Comparison of ENCODE assay signal across 19 cellular contexts in the genomic region with DNA sequence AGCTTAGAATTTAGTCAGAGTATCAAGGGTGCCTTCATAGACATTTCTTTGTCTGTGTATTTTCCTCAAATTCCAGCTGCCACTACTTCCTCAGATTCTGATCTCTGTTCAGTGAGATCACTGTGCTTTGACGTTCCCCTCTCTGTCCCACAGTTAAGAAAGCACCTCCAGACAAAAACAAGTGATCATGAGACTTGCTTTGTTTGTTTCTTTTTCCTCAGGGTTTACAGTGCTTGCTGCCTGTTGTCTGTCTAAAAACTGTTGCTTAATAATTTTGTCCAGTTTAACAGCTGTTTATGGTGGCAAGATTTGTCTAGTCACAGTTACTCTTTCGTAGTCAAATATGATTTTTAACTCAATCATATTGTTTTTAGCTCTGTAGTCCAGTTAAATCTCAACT. TPM values are rescaled to one million over a fixed set of nuclear protein-coding genes. Genes with fewer than 3 reads are reported as not detected.
DNase-seq lines count a peak whose midpoint lies in the region; ATAC-seq lines count a peak whose summit lies in the region.
"Had no signal": no experiment of that assay in that cellular context is flagged by ENCODE, and none has a peak within 500 bp of the region (broad histone marks: within the 10 kb centered on the region; RNA-seq: fewer than 3 reads in every experiment).

No MANE protein-coding gene starts in this region.

- intact Hi-C loops in activated T-helper 1 cell treated with anti-CD3 and anti-CD28 coated beads, Interleukin-12 subunit alpha, Interleukin-12 subunit beta, Interleukin-2, Interleukin-4 antibody, amounts not matched to agents 30 ng/mL and 10 ng/mL and 1 ng/mL, durations not matched to agents 14 hours and 24 hours and 36 hours (cut with micrococcal nuclease) = no loop called here

- no peaks in the 10 kb centered on the region for H3K27me3 Mint-ChIP-seq in T-helper 17 cell
- H3K27me3 Mint-ChIP-seq in activated T-helper 1 cell treated with anti-CD3 and anti-CD28 coated beads, Interleukin-12 subunit alpha, Interleukin-12 subunit beta, Interleukin-2, Interleukin-4 antibody, amounts not matched to agents 30 ng/mL and 10 ng/mL and 1 ng/mL, durations not matched to agents 14 hours and 24 hours and 36 hours (ENCODE audit: insufficient read depth) = no peaks in the 10 kb centered on the region
- H3K27me3 Mint-ChIP-seq: activated CD4-positive, alpha-beta T cell treated with anti-CD3 and anti-CD28 coated beads, Interleukin-2, amount 10 ng/mL, durations not matched to agents 24 days and 14 days; stimulated activated naive B cell treated with anti-CD40 and anti-IgM and Interleukin-4, amounts not matched to agents 10 μg/mL and 1 μg/mL and 100 μg/mL, for 72 hours had no signal

- H3K4me3 Mint-ChIP-seq in T-helper 17 cell = no peak overlapping the region
- no peak overlapping the region for H3K4me3 Mint-ChIP-seq in activated T-helper 1 cell treated with anti-CD3 and anti-CD28 coated beads, Interleukin-12 subunit alpha, Interleukin-12 subunit beta, Interleukin-2, Interleukin-4 antibody, amounts not matched to agents 30 ng/mL and 10 ng/mL and 1 ng/mL, durations not matched to agents 14 hours and 24 hours and 36 hours
- H3K4me3 Mint-ChIP-seq: activated CD4-positive, alpha-beta T cell treated with anti-CD3 and anti-CD28 coated beads, Interleukin-2, amount 10 ng/mL, durations not matched to agents 24 days and 14 days; stimulated activated naive B cell treated with anti-CD40 and anti-IgM and Interleukin-4, amounts not matched to agents 10 μg/mL and 1 μg/mL and 100 μg/mL, for 72 hours had no signal

- H3K9me3 ChIP-seq in T-helper 17 cell (ENCODE audit: control insufficient read depth, low read length, poor library complexity, severe bottlenecking) = no peaks in the 10 kb centered on the region
- H3K9me3 ChIP-seq: prostate gland had no signal

- H3K4me1 Mint-ChIP-seq in T-helper 17 cell = peaks cover 23% of the 10 kb centered on the region
- H3K4me1 Mint-ChIP-seq in activated T-helper 1 cell treated with anti-CD3 and anti-CD28 coated beads, Interleukin-12 subunit alpha, Interleukin-12 subunit beta, Interleukin-2, Interleukin-4 antibody, amounts not matched to agents 30 ng/mL and 10 ng/mL and 1 ng/mL, durations not matched to agents 14 hours and 24 hours and 36 hours (ENCODE audit: low read depth) = peaks cover 8% of the 10 kb centered on the region

- peak overlapping the region; percentile 2 for H3K27ac Mint-ChIP-seq in T-helper 17 cell
- no peak overlapping the region for H3K27ac Mint-ChIP-seq in activated T-helper 1 cell treated with anti-CD3 and anti-CD28 coated beads, Interleukin-12 subunit alpha, Interleukin-12 subunit beta, Interleukin-2, Interleukin-4 antibody, amounts not matched to agents 30 ng/mL and 10 ng/mL and 1 ng/mL, durations not matched to agents 14 hours and 24 hours and 36 hours
- H3K27ac Mint-ChIP-seq: activated CD4-positive, alpha-beta T cell treated with anti-CD3 and anti-CD28 coated beads, Interleukin-2, amount 10 ng/mL, durations not matched to agents 24 days and 14 days; stimulated activated naive B cell treated with anti-CD40 and anti-IgM and Interleukin-4, amounts not matched to agents 10 μg/mL and 1 μg/mL and 100 μg/mL, for 72 hours had no signal

- H3K9me3 Mint-ChIP-seq in activated T-helper 1 cell treated with anti-CD3 and anti-CD28 coated beads, Interleukin-12 subunit alpha, Interleukin-12 subunit beta, Interleukin-2, Interleukin-4 antibody, amounts not matched to agents 30 ng/mL and 10 ng/mL and 1 ng/mL, durations not matched to agents 14 hours and 24 hours and 36 hours = no peaks in the 10 kb centered on the region
- H3K9me3 Mint-ChIP-seq: activated CD4-positive, alpha-beta T cell treated with anti-CD3 and anti-CD28 coated beads, Interleukin-2, amount 10 ng/mL, durations not matched to agents 24 days and 14 days; stimulated activated naive B cell treated with anti-CD40 and anti-IgM and Interleukin-4, amounts not matched to agents 10 μg/mL and 1 μg/mL and 100 μg/mL, for 72 hours had no signal

- no peak for ATAC-seq in T-helper 17 cell
- no peak for ATAC-seq in HG03439 (IDR thresholded peaks at IDR 0.05; ENCODE audit: unreplicated experiment)
- ATAC-seq: stimulated activated naive B cell treated with anti-CD40 and anti-IgM and Interleukin-4, amounts not matched to agents 10 μg/mL and 1 μg/mL and 100 μg/mL, for 72 hours had no signal

- DNase-seq in EL (peak; percentile 1), T-helper 17 cell (no peak), fibroblast of peridontal ligament (ENCODE audit: extremely low read depth) (peak; percentile 7), non-pigmented ciliary epithelial cell (ENCODE audit: low read depth) (peak; percentile 26), hypothalamus (lab: John Stamatoyannopoulos, UW) (no peak), DMS114 treated with DMSO at 0.1 percent for 48 hours (lab: John Stamatoyannopoulos, UW; ENCODE audit: unreplicated experiment) (no peak)
- no peak for DNase-seq in activated T-helper 1 cell treated with anti-CD3 and anti-CD28 coated beads, Interleukin-12 subunit alpha, Interleukin-12 subunit beta, Interleukin-2, Interleukin-4 antibody, amounts not matched to agents 30 ng/mL and 10 ng/mL and 1 ng/mL, durations not matched to agents 14 hours and 24 hours and 36 hours (ENCODE audit: low spot score)
- DNase-seq: activated CD4-positive, alpha-beta T cell treated with anti-CD3 and anti-CD28 coated beads, Interleukin-2, amount 10 ng/mL, durations not matched to agents 24 days and 14 days; activated T-cell treated with anti-CD3 and anti-CD28 coated beads, Interleukin-2, amount 50 U/mL, for 48 hours; AML-193; DMS79; KG1; NCI-H1694 treated with DMSO at 0.1 percent for 48 hours; NCI-H748 treated with DMSO at 0.1 percent for 48 hours; RPMI8226; stimulated activated CD4-positive, alpha-beta T cell treated with anti-CD3 and anti-CD28 coated beads, Interleukin-4, amount 100 ng/mL, for 4 hours; stimulated activated naive B cell treated with anti-CD40 and anti-IgM and Interleukin-4, amounts not matched to agents 10 μg/mL and 1 μg/mL and 100 μg/mL, for 72 hours had no signal

- H3K36me3 Mint-ChIP-seq in T-helper 17 cell (ENCODE audit: low read depth) = peaks cover 4% of the 10 kb centered on the region
- H3K36me3 Mint-ChIP-seq in activated T-helper 1 cell treated with anti-CD3 and anti-CD28 coated beads, Interleukin-12 subunit alpha, Interleukin-12 subunit beta, Interleukin-2, Interleukin-4 antibody, amounts not matched to agents 30 ng/mL and 10 ng/mL and 1 ng/mL, durations not matched to agents 14 hours and 24 hours and 36 hours (ENCODE audit: low read depth) = peaks cover 16% of the 10 kb centered on the region

RNA-seq across cellular contexts. Expression of a gene that starts 29.1 kb away (rescaled TPM):
- total RNA-seq in T-helper 17 cell = 10 to 100 TPM in 1 of 2 donors, 1 to 10 TPM in 1; 7.5 to 10.5 TPM
- 21.6 TPM in 2 replicates for total RNA-seq in activated T-helper 1 cell treated with anti-CD3 and anti-CD28 coated beads, Interleukin-12 subunit alpha, Interleukin-12 subunit beta, Interleukin-2, Interleukin-4 antibody, amounts not matched to agents 30 ng/mL and 10 ng/mL and 1 ng/mL, durations not matched to agents 14 hours and 24 hours and 36 hours

Comparison
In these comparisons a context has a peak if more than half of its experiments do, and no peak if none do; other contexts are left out.
1. DNase-seq: peak in EL (single experiment), fibroblast of peridontal ligament (single experiment) and non-pigmented ciliary epithelial cell (single experiment); none in T-helper 17 cell (0 of 3), hypothalamus (0 of 51), activated T-helper 1 cell treated with anti-CD3 and anti-CD28 coated beads, Interleukin-12 subunit alpha, Interleukin-12 subunit beta, Interleukin-2, Interleukin-4 antibody, amounts not matched to agents 30 ng/mL and 10 ng/mL and 1 ng/mL, durations not matched to agents 14 hours and 24 hours and 36 hours (single experiment) and DMS114 treated with DMSO at 0.1 percent for 48 hours (single experiment).